In the genomic region with DNA sequence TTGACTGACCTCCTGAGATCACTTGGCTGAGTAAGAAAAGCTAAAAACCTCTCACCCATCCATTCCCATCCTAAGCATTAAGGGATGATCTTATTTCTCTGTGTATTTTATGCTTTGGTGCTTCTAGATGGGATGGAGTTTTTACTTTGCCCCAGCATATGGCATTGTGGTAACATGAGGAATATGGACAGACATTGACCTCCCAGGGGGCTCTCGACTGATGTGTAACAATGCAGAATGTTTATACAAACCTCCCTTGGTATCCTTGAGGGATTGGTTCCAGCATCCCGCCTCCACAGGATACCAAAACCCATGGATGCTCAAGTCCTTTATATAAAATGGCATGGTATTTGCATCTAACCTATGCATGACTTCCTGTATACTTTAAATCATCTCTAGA, we compare ENCODE assay signal across 16 cellular contexts.
"Had no signal": no experiment of that assay in that cellular context is flagged by ENCODE, and none has a peak within 500 bp of the region (broad histone marks: within the 10 kb centered on the region; RNA-seq: fewer than 3 reads in every experiment).

No MANE protein-coding gene starts in this region.

- H3K9me3 ChIP-seq: gastrocnemius medialis, left lung, tibial nerve, uterus had no signal

- H3K36me3 ChIP-seq: uterus had no signal

- H3K27ac ChIP-seq: epithelial cell of prostate, gastrocnemius medialis, left lung, tibial nerve, uterus had no signal

- DNase-seq: activated CD4-positive, alpha-beta T cell treated with anti-CD3 and anti-CD28 coated beads, Interleukin-2, amount 50 U/mL, for 4 hours; activated CD4-positive, CD25-positive, alpha-beta regulatory T cell treated with anti-CD3 and anti-CD28 coated beads, Interleukin-2, amount 50 U/mL, for 72 hours; activated naive CD4-positive, alpha-beta T cell treated with anti-CD3 and anti-CD28 coated beads, Interleukin-2, amount 50 U/mL, for 16 hours; activated T-cell treated with anti-CD3 and anti-CD28 coated beads, Interleukin-2, amount 50 U/mL, for 1 hour; dermis blood vessel endothelial cell; effector memory CD8-positive, alpha-beta T cell; gastrocnemius medialis; left lung; occipital lobe; stimulated activated CD4-positive, alpha-beta T cell treated with anti-CD3 and anti-CD28 coated beads, Interleukin-2, amount 100 ng/mL, for 48 hours; stimulated activated naive B cell treated with anti-CD40 and anti-IgM and Interleukin-4, amounts not matched to agents 10 μg/mL and 1 μg/mL and 100 μg/mL, for 72 hours; T-helper 9 cell; uterus had no signal

- H3K4me3 ChIP-seq: gastrocnemius medialis, left lung, tibial nerve, uterus had no signal

- ATAC-seq: effector memory CD8-positive, alpha-beta T cell; gastrocnemius medialis; left lung; natural killer cell treated with Interleukin-12 subunit alpha and Interleukin-12 subunit beta and Interleukin-15 and Interleukin-18, amount 100 ng/mL, for 72 hours; stimulated activated naive B cell treated with anti-CD40 and anti-IgM and Interleukin-4, amounts not matched to agents 10 μg/mL and 1 μg/mL and 100 μg/mL, for 72 hours had no signal
